Comparison of ENCODE assay signal across 1 cellular context in genomic region chr5:134659456-134659855, GRCh38.
TF ChIP-seq lines count a peak whose summit lies in the region.

No MANE protein-coding gene starts in this region.

TF ChIP-seq in GM23338, 12 proteins besides CTCF, POLR2A, EP300 and RAD21 (continued from another document):
- TF ChIP-seq, protein P1, sequence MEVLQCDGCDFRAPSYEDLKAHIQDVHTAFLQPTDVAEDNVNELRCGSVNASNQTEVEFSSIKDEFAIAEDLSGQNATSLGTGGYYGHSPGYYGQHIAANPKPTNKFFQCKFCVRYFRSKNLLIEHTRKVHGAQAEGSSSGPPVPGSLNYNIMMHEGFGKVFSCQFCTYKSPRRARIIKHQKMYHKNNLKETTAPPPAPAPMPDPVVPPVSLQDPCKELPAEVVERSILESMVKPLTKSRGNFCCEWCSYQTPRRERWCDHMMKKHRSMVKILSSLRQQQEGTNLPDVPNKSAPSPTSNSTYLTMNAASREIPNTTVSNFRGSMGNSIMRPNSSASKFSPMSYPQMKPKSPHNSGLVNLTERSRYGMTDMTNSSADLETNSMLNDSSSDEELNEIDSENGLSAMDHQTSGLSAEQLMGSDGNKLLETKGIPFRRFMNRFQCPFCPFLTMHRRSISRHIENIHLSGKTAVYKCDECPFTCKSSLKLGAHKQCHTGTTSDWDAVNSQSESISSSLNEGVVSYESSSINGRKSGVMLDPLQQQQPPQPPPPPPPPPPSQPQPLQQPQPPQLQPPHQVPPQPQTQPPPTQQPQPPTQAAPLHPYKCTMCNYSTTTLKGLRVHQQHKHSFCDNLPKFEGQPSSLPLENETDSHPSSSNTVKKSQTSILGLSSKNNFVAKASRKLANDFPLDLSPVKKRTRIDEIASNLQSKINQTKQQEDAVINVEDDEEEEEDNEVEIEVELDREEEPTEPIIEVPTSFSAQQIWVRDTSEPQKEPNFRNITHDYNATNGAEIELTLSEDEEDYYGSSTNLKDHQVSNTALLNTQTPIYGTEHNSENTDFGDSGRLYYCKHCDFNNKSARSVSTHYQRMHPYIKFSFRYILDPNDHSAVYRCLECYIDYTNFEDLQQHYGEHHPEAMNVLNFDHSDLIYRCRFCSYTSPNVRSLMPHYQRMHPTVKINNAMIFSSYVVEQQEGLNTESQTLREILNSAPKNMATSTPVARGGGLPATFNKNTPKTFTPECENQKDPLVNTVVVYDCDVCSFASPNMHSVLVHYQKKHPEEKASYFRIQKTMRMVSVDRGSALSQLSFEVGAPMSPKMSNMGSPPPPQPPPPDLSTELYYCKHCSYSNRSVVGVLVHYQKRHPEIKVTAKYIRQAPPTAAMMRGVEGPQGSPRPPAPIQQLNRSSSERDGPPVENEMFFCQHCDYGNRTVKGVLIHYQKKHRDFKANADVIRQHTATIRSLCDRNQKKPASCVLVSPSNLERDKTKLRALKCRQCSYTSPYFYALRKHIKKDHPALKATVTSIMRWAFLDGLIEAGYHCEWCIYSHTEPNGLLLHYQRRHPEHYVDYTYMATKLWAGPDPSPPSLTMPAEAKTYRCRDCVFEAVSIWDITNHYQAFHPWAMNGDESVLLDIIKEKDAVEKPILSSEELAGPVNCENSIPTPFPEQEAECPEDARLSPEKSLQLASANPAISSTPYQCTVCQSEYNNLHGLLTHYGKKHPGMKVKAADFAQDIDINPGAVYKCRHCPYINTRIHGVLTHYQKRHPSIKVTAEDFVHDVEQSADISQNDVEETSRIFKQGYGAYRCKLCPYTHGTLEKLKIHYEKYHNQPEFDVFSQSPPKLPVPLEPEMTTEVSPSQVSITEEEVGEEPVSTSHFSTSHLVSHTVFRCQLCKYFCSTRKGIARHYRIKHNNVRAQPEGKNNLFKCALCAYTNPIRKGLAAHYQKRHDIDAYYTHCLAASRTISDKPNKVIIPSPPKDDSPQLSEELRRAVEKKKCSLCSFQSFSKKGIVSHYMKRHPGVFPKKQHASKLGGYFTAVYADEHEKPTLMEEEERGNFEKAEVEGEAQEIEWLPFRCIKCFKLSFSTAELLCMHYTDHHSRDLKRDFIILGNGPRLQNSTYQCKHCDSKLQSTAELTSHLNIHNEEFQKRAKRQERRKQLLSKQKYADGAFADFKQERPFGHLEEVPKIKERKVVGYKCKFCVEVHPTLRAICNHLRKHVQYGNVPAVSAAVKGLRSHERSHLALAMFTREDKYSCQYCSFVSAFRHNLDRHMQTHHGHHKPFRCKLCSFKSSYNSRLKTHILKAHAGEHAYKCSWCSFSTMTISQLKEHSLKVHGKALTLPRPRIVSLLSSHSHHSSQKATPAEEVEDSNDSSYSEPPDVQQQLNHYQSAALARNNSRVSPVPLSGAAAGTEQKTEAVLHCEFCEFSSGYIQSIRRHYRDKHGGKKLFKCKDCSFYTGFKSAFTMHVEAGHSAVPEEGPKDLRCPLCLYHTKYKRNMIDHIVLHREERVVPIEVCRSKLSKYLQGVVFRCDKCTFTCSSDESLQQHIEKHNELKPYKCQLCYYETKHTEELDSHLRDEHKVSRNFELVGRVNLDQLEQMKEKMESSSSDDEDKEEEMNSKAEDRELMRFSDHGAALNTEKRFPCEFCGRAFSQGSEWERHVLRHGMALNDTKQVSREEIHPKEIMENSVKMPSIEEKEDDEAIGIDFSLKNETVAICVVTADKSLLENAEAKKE (CRISPR knock-in tag; IDR thresholded peaks at IDR 0.05), result no peak
- TF ChIP-seq, protein P2, sequence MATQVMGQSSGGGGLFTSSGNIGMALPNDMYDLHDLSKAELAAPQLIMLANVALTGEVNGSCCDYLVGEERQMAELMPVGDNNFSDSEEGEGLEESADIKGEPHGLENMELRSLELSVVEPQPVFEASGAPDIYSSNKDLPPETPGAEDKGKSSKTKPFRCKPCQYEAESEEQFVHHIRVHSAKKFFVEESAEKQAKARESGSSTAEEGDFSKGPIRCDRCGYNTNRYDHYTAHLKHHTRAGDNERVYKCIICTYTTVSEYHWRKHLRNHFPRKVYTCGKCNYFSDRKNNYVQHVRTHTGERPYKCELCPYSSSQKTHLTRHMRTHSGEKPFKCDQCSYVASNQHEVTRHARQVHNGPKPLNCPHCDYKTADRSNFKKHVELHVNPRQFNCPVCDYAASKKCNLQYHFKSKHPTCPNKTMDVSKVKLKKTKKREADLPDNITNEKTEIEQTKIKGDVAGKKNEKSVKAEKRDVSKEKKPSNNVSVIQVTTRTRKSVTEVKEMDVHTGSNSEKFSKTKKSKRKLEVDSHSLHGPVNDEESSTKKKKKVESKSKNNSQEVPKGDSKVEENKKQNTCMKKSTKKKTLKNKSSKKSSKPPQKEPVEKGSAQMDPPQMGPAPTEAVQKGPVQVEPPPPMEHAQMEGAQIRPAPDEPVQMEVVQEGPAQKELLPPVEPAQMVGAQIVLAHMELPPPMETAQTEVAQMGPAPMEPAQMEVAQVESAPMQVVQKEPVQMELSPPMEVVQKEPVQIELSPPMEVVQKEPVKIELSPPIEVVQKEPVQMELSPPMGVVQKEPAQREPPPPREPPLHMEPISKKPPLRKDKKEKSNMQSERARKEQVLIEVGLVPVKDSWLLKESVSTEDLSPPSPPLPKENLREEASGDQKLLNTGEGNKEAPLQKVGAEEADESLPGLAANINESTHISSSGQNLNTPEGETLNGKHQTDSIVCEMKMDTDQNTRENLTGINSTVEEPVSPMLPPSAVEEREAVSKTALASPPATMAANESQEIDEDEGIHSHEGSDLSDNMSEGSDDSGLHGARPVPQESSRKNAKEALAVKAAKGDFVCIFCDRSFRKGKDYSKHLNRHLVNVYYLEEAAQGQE (IDR thresholded peaks at IDR 0.05; ENCODE audit: unreplicated experiment), result no peak
- no peak for TF ChIP-seq EZH2phosphoT487 (IDR thresholded peaks at IDR 0.05; ENCODE audit: unreplicated experiment)
- no peak for TF ChIP-seq NANOG (IDR thresholded peaks at IDR 0.05; ENCODE audit: borderline replicate concordance)
- TF ChIP-seq, protein P3, sequence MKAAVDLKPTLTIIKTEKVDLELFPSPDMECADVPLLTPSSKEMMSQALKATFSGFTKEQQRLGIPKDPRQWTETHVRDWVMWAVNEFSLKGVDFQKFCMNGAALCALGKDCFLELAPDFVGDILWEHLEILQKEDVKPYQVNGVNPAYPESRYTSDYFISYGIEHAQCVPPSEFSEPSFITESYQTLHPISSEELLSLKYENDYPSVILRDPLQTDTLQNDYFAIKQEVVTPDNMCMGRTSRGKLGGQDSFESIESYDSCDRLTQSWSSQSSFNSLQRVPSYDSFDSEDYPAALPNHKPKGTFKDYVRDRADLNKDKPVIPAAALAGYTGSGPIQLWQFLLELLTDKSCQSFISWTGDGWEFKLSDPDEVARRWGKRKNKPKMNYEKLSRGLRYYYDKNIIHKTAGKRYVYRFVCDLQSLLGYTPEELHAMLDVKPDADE (IDR thresholded peaks at IDR 0.05), result no peak
- no peak for TF ChIP-seq CREB1 (CRISPR knock-in tag; IDR thresholded peaks at IDR 0.05; ENCODE audit: low read depth)
- TF ChIP-seq STAT1 (IDR thresholded peaks at IDR 0.05; ENCODE audit: unreplicated experiment), result no peak
- TF ChIP-seq ZNF114 (CRISPR knock-in tag; IDR thresholded peaks at IDR 0.05), result no peak
- TF ChIP-seq ZNF331 (CRISPR knock-in tag; IDR thresholded peaks at IDR 0.05; ENCODE audit: low read depth), result no peak
TF ChIP-seq in GM23338: peak in this region for 0.
